Comparison of ENCODE assay signal across 1 cellular context in the genomic region with DNA sequence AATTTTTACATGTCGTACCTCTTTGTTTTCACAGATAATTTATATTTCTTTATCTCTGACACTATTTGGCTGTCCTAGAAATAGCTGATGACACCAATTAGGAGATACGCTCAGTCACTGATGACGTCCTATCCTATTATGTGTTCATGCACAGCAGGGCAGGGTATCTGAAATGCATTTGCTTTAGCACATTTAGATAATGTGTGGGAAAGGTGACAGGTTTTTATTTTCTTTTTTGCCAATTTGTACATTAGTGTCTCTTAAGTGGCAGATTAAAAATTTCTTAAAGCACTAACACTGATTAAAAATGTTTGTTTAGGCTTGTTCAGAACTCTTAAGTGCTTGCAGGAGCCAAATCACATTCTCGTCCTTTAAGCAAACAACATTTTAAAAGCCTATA.
TF ChIP-seq lines count a peak whose summit lies in the region.

No MANE protein-coding gene starts in this region.

TF ChIP-seq in neural cell, 6 proteins besides CTCF, POLR2A, EP300 and RAD21 (continued from another document):
- no peak for TF ChIP-seq REST (IDR thresholded peaks at IDR 0.05; ENCODE audit: borderline replicate concordance)
- TF ChIP-seq SMC3 (conservative IDR thresholded peaks at IDR 0.05; ENCODE audit: poor library complexity): no peak
- no peak for TF ChIP-seq EZH2 (IDR thresholded peaks at IDR 0.05; ENCODE audit: borderline replicate concordance, insufficient read depth, low read length, poor library complexity, severe bottlenecking)
- no peak for TF ChIP-seq TAF1 (IDR thresholded peaks at IDR 0.05; ENCODE audit: low read depth)
- no peak for TF ChIP-seq MXI1 (conservative IDR thresholded peaks at IDR 0.05; ENCODE audit: poor library complexity, severe bottlenecking)
